Comparison of ENCODE assay signal across 9 cellular contexts in the genomic region with DNA sequence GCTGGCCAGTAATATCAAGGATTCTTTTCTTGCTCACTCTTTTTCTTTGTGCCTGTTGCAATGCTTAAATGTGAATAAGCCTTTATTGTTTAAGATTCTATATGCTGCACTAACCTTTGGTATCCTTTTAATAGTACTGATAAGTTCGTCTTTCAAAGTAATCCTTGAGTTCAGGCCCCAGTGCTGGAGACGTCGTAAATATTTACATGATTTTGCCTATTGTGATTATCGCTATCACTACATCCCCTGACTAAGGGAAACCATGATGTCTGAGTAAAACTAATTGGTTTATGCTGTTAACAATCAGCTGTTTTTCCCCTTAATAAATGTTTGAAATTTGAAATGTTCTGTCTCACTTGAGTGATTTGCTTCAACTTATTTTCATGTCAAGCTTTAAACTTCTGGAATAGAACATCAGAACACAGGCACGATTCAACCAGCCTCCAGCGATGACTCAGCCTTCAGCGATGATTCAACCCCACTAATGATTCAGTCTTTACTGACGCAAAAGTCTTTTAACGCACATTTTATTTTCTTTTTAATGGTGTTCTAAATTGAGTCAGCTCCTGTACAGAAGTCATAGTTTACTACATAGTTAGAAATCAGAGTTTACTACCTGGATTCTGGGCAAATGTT. TPM values are rescaled to one million over a fixed set of nuclear protein-coding genes. Genes with fewer than 3 reads are reported as not detected.
DNase-seq lines count a peak whose midpoint lies in the region; ATAC-seq and TF ChIP-seq lines count a peak whose summit lies in the region.
"Had no signal": no experiment of that assay in that cellular context is flagged by ENCODE, and none has a peak within 500 bp of the region (broad histone marks: within the 10 kb centered on the region; RNA-seq: fewer than 3 reads in every experiment).

No MANE protein-coding gene starts in this region.

- H3K4me3 Mint-ChIP-seq in stimulated activated effector memory CD8-positive, alpha-beta T cell treated with anti-CD3 and anti-CD28 coated beads, Interleukin-12 subunit alpha, Interleukin-12 subunit beta, amount 100 ng/mL, for 72 hours, result peak overlapping the region; percentile 51

- peaks cover 39% of the 10 kb centered on the region for H3K4me1 ChIP-seq in SJCRH30

- H3K27ac Mint-ChIP-seq in stimulated activated effector memory CD8-positive, alpha-beta T cell treated with anti-CD3 and anti-CD28 coated beads, Interleukin-12 subunit alpha, Interleukin-12 subunit beta, amount 100 ng/mL, for 72 hours, result peak overlapping the region; percentile 82

- peaks cover 27% of the 10 kb centered on the region for H3K36me3 Mint-ChIP-seq in stimulated activated effector memory CD8-positive, alpha-beta T cell treated with anti-CD3 and anti-CD28 coated beads, Interleukin-12 subunit alpha, Interleukin-12 subunit beta, amount 100 ng/mL, for 72 hours

- H3K27me3 ChIP-seq in SJCRH30, result no peaks in the 10 kb centered on the region
- H3K27me3 ChIP-seq in layer of hippocampus (ENCODE audit: control insufficient read depth, insufficient read depth, low read length), result no peaks in the 10 kb centered on the region
- H3K27me3 ChIP-seq in WERI-Rb-1 (ENCODE audit: insufficient read depth, low read depth, severe bottlenecking), result peaks cover 6% of the 10 kb centered on the region
- H3K27me3 ChIP-seq: neutrophil had no signal

- peak; percentile 87 for ATAC-seq in stimulated activated effector memory CD8-positive, alpha-beta T cell treated with anti-CD3 and anti-CD28 coated beads, Interleukin-12 subunit alpha, Interleukin-12 subunit beta, amount 100 ng/mL, for 72 hours
- ATAC-seq in GM19328 (IDR thresholded peaks at IDR 0.05; ENCODE audit: unreplicated experiment), result no peak

- no peaks in the 10 kb centered on the region for H3K36me3 ChIP-seq in SJCRH30
- H3K36me3 ChIP-seq in WERI-Rb-1, result no peaks in the 10 kb centered on the region

- peaks cover 46% of the 10 kb centered on the region for H3K4me1 Mint-ChIP-seq in stimulated activated effector memory CD8-positive, alpha-beta T cell treated with anti-CD3 and anti-CD28 coated beads, Interleukin-12 subunit alpha, Interleukin-12 subunit beta, amount 100 ng/mL, for 72 hours

- DNase-seq in GM03348 (ENCODE audit: low spot score) (peak; percentile 85), SJCRH30 (peak; percentile 42 to 67), NCI-H146 treated with DMSO at 0.1 percent for 48 hours (lab: John Stamatoyannopoulos, UW; ENCODE audit: unreplicated experiment) (no peak), WERI-Rb-1 (no peak)
- DNase-seq in stimulated activated effector memory CD8-positive, alpha-beta T cell treated with anti-CD3 and anti-CD28 coated beads, Interleukin-12 subunit alpha, Interleukin-12 subunit beta, amount 100 ng/mL, for 72 hours (ENCODE audit: low spot score in 2 of 2), result peak in 1 of 2 donors; percentile 59

- no peaks in the 10 kb centered on the region for H3K9me3 ChIP-seq in SJCRH30 (replicated peaks)
- no peaks in the 10 kb centered on the region for H3K9me3 ChIP-seq in WERI-Rb-1 (ENCODE audit: severe bottlenecking)
- H3K9me3 ChIP-seq: neutrophil had no signal

- H3K27ac ChIP-seq in SJCRH30 (peak overlapping the region; percentile 35), angular gyrus (ENCODE audit: low read depth, low read length) (peak overlapping the region; percentile 90), layer of hippocampus (ENCODE audit: low read depth, low read length) (peak overlapping the region; percentile 32), WERI-Rb-1 (no peak overlapping the region)
- H3K27ac ChIP-seq: neutrophil had no signal

- H3K4me3 ChIP-seq in SJCRH30 (peak overlapping the region; percentile 26), WERI-Rb-1 (ENCODE audit: low read depth, low read length) (no peak overlapping the region)

- no peak for TF ChIP-seq CTCF in WERI-Rb-1 (IDR thresholded peaks at IDR 0.05; ENCODE audit: low read depth, low read length)

- no peaks in the 10 kb centered on the region for H3K9me3 Mint-ChIP-seq in stimulated activated effector memory CD8-positive, alpha-beta T cell treated with anti-CD3 and anti-CD28 coated beads, Interleukin-12 subunit alpha, Interleukin-12 subunit beta, amount 100 ng/mL, for 72 hours

RNA-seq across cellular contexts. Expression of a gene that starts 3.9 kb away (rescaled TPM):
- total RNA-seq in SJCRH30 (2014; rRNA removed; shearing (Covaris generic)), result 0.28 and 0.38 TPM in 2 replicates

RNA-seq across cellular contexts. Expression of a gene that starts 20.1 kb away (rescaled TPM):
- 45.7 and 49.5 TPM in 2 replicates for total RNA-seq in SJCRH30 (2014; rRNA removed; shearing (Covaris generic))

Comparison
In these comparisons a context has a peak if more than half of its experiments do, and no peak if none do; other contexts are left out.
1. DNase-seq: peak in GM03348 (single experiment) and SJCRH30 (2 of 2); none in NCI-H146 treated with DMSO at 0.1 percent for 48 hours (single experiment) and WERI-Rb-1 (single experiment).